Comparison of ENCODE assay signal across 1 cellular context in the genomic region with DNA sequence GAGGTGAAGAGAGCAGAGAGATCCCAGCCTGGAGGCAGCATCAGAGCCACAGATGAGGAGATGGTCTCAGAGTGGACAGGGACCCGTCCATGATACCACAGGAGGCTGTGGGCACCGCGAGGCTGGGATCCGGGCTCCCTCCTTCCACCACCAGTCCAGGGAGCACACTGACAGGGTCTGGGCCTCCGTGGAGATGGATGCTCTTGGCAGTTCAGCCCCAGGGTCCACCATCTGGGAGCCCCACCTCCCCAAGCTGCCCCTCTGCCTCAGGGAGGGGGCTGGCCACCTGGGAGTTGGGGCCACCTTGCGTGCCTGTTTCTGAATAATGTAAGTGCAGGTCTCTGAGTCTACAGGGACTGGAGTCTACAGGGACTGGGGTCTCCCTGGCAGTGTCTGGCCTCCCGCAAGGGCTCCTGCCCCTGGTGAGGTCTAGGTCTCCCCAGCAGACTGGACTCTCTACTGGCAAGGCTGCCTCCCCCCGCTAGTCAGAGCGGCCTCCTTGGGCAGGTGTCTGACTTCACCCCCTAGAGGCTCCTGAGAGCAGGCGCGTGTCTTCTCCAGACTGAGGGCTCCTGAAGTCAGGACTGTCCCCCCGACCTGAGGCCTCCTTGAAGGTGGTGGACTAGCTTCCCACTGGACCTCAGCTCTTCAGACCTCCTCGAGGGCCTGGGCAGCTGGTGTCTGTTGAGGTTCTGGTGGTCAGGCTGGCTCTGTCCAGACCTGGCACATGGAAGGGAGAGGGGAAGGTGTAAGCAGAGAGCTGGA.
TF ChIP-seq lines count a peak whose summit lies in the region.

No MANE protein-coding gene starts in this region.

TF ChIP-seq in WTC11, 78 proteins besides CTCF, POLR2A, EP300 and RAD21 (continued from another document):
- TF ChIP-seq, protein P1, sequence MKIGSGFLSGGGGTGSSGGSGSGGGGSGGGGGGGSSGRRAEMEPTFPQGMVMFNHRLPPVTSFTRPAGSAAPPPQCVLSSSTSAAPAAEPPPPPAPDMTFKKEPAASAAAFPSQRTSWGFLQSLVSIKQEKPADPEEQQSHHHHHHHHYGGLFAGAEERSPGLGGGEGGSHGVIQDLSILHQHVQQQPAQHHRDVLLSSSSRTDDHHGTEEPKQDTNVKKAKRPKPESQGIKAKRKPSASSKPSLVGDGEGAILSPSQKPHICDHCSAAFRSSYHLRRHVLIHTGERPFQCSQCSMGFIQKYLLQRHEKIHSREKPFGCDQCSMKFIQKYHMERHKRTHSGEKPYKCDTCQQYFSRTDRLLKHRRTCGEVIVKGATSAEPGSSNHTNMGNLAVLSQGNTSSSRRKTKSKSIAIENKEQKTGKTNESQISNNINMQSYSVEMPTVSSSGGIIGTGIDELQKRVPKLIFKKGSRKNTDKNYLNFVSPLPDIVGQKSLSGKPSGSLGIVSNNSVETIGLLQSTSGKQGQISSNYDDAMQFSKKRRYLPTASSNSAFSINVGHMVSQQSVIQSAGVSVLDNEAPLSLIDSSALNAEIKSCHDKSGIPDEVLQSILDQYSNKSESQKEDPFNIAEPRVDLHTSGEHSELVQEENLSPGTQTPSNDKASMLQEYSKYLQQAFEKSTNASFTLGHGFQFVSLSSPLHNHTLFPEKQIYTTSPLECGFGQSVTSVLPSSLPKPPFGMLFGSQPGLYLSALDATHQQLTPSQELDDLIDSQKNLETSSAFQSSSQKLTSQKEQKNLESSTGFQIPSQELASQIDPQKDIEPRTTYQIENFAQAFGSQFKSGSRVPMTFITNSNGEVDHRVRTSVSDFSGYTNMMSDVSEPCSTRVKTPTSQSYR (CRISPR knock-in tag; IDR thresholded peaks at IDR 0.05) = no peak
